In genomic region chr15:78259232-78259631, GRCh38 we compare ENCODE assay signal across 22 cellular contexts. TPM values are rescaled to one million over a fixed set of nuclear protein-coding genes. Genes with fewer than 3 reads are reported as not detected.
"Had no signal": no experiment of that assay in that cellular context is flagged by ENCODE, and none has a peak within 500 bp of the region (broad histone marks: within the 10 kb centered on the region; RNA-seq: fewer than 3 reads in every experiment).

No MANE protein-coding gene starts in this region.

- H3K9me3 ChIP-seq: heart right ventricle, sigmoid colon, tibial artery had no signal

- H3K27me3 Mint-ChIP-seq: activated naive CD4-positive, alpha-beta T cell treated with anti-CD3 and anti-CD28 coated beads, Interleukin-2, amount 50 U/mL, for 24 hours; central memory CD8-positive, alpha-beta T cell had no signal

- H3K27ac Mint-ChIP-seq: WTC11 had no signal

- ATAC-seq: heart right ventricle, left lobe of liver, WTC11 had no signal

- H3K4me1 Mint-ChIP-seq: activated naive CD4-positive, alpha-beta T cell treated with anti-CD3 and anti-CD28 coated beads, Interleukin-2, amount 50 U/mL, for 24 hours; central memory CD8-positive, alpha-beta T cell had no signal

- H3K27ac ChIP-seq: brain microvascular endothelial cell, heart right ventricle, sigmoid colon, tibial artery had no signal

- H3K9me3 Mint-ChIP-seq: activated naive CD4-positive, alpha-beta T cell treated with anti-CD3 and anti-CD28 coated beads, Interleukin-2, amount 50 U/mL, for 24 hours; central memory CD8-positive, alpha-beta T cell; naive B cell; neural crest cell; WTC11 had no signal

- H3K4me3 ChIP-seq: heart right ventricle, lung, sigmoid colon, tibial artery had no signal

- H3K36me3 Mint-ChIP-seq: activated naive CD4-positive, alpha-beta T cell treated with anti-CD3 and anti-CD28 coated beads, Interleukin-2, amount 50 U/mL, for 24 hours; naive B cell; WTC11 had no signal

- DNase-seq: activated gamma-delta T cell treated with Interleukin-2 at 50 U/mL for 16 hours; activated T-cell treated with anti-CD3 and anti-CD28 coated beads, Interleukin-2, amount 50 U/mL, for 1 hour; brain microvascular endothelial cell; heart right ventricle; kidney; naive B cell; occipital lobe; posterior cingulate gyrus; sigmoid colon; stimulated activated CD4-positive, alpha-beta T cell treated with anti-CD3 and anti-CD28 coated beads, Interleukin-4, amount 100 ng/mL, for 24 hours; stimulated activated naive CD4-positive, alpha-beta T cell treated with Interleukin-2 at 50 U/mL for 16 hours; T-helper 1 cell; tibial artery had no signal

- H3K27me3 ChIP-seq: brain microvascular endothelial cell, heart right ventricle, sigmoid colon, tibial artery had no signal

- H3K36me3 ChIP-seq: brain microvascular endothelial cell, heart right ventricle, sigmoid colon, tibial artery had no signal

- H3K4me3 Mint-ChIP-seq: activated naive CD4-positive, alpha-beta T cell treated with anti-CD3 and anti-CD28 coated beads, Interleukin-2, amount 50 U/mL, for 24 hours; central memory CD8-positive, alpha-beta T cell; naive B cell; neural crest cell; WTC11 had no signal

RNA-seq across cellular contexts. Expression of gene DNAJA4, which starts 5.1 kb away (rescaled TPM):
- total RNA-seq: neural crest cell had no signal

RNA-seq across cellular contexts. Expression of gene ACSBG1, which starts 24.9 kb away (rescaled TPM):
- total RNA-seq: aorta, dermis microvascular lymphatic vessel endothelial cell, left lobe of liver, mesenteric fat pad had no signal
